In genomic region chr2:96526101-96526591, GRCh38 we compare ENCODE assay signal across 21 cellular contexts. TPM values are rescaled to one million over a fixed set of nuclear protein-coding genes. Genes with fewer than 3 reads are reported as not detected.
DNase-seq lines count a peak whose midpoint lies in the region; ATAC-seq and TF ChIP-seq lines count a peak whose summit lies in the region.
"Had no signal": no experiment of that assay in that cellular context is flagged by ENCODE, and none has a peak within 500 bp of the region (broad histone marks: within the 10 kb centered on the region; RNA-seq: fewer than 3 reads in every experiment).

No MANE protein-coding gene starts in this region.

- no peak overlapping the region for H3K4me3 Mint-ChIP-seq in activated naive CD4-positive, alpha-beta T cell treated with anti-CD3 and anti-CD28 coated beads for 36 hours
- no peak overlapping the region for H3K4me3 Mint-ChIP-seq in central memory CD8-positive, alpha-beta T cell
- H3K4me3 Mint-ChIP-seq in stimulated activated effector memory CD8-positive, alpha-beta T cell treated with anti-CD3 and anti-CD28 coated beads, Interleukin-12 subunit alpha, Interleukin-12 subunit beta, amount 100 ng/mL, for 72 hours, result peak overlapping the region; percentile 74

- H3K4me1 ChIP-seq in MM.1S (ENCODE audit: low read length), result peaks cover 62% of the 10 kb centered on the region
- H3K4me1 ChIP-seq: colonic mucosa had no signal

- no peaks in the 10 kb centered on the region for H3K9me2 ChIP-seq in MM.1S (replicated peaks; ENCODE audit: insufficient read depth, low read length)

- peak overlapping the region; percentile 100 for H3K9ac ChIP-seq in MM.1S (ENCODE audit: low read length)

- H3K27me3 Mint-ChIP-seq in activated naive CD4-positive, alpha-beta T cell treated with anti-CD3 and anti-CD28 coated beads for 36 hours (ENCODE audit: low read depth), result no peaks in the 10 kb centered on the region
- no peaks in the 10 kb centered on the region for H3K27me3 Mint-ChIP-seq in central memory CD8-positive, alpha-beta T cell
- H3K27me3 Mint-ChIP-seq: activated CD8-positive, alpha-beta T cell treated with anti-CD3 and anti-CD28 coated beads for 36 hours; naive thymus-derived CD4-positive, alpha-beta T cell had no signal

- peak overlapping the region; percentile 69 for H3K27ac Mint-ChIP-seq in activated naive CD4-positive, alpha-beta T cell treated with anti-CD3 and anti-CD28 coated beads for 36 hours
- H3K27ac Mint-ChIP-seq in central memory CD8-positive, alpha-beta T cell (ENCODE audit: low read depth), result peak overlapping the region; percentile 75
- peak overlapping the region; percentile 90 for H3K27ac Mint-ChIP-seq in stimulated activated effector memory CD8-positive, alpha-beta T cell treated with anti-CD3 and anti-CD28 coated beads, Interleukin-12 subunit alpha, Interleukin-12 subunit beta, amount 100 ng/mL, for 72 hours
- H3K27ac Mint-ChIP-seq: progenitor cell of endocrine pancreas had no signal

- peaks cover 53% of the 10 kb centered on the region for H3F3A ChIP-seq in MM.1S (ENCODE audit: insufficient read depth, low read length)

- peak overlapping the region; percentile 65 for H3K4me3 ChIP-seq in MM.1S (ENCODE audit: low read length)
- H3K4me3 ChIP-seq: colonic mucosa had no signal

- no peak overlapping the region for H2AFZ ChIP-seq in MM.1S (ENCODE audit: low read length)

- peak overlapping the region; percentile 96 for H3K4me2 ChIP-seq in MM.1S (ENCODE audit: low read depth, low read length)

- no peaks in the 10 kb centered on the region for H3K9me3 ChIP-seq in MM.1S (replicated peaks; ENCODE audit: insufficient read depth, low read length)
- H3K9me3 ChIP-seq: colonic mucosa had no signal

- H3K9me3 Mint-ChIP-seq in activated naive CD4-positive, alpha-beta T cell treated with anti-CD3 and anti-CD28 coated beads for 36 hours, result no peaks in the 10 kb centered on the region
- H3K9me3 Mint-ChIP-seq in central memory CD8-positive, alpha-beta T cell, result no peaks in the 10 kb centered on the region
- no peaks in the 10 kb centered on the region for H3K9me3 Mint-ChIP-seq in stimulated activated effector memory CD8-positive, alpha-beta T cell treated with anti-CD3 and anti-CD28 coated beads, Interleukin-12 subunit alpha, Interleukin-12 subunit beta, amount 100 ng/mL, for 72 hours
- H3K9me3 Mint-ChIP-seq: activated CD8-positive, alpha-beta T cell treated with anti-CD3 and anti-CD28 coated beads for 36 hours; naive thymus-derived CD4-positive, alpha-beta T cell had no signal

- H3K27me3 ChIP-seq in MM.1S (replicated peaks; ENCODE audit: insufficient read depth, low read length), result no peaks in the 10 kb centered on the region
- H3K27me3 ChIP-seq: colonic mucosa had no signal

- H4K20me1 ChIP-seq in MM.1S (ENCODE audit: insufficient read depth, low read length), result no peaks in the 10 kb centered on the region

- CTCF ChIA-PET in activated naive CD4-positive, alpha-beta T cell treated with anti-CD3 and anti-CD28 coated beads for 36 hours (lab: Charles Lee), result interaction anchor here (1.1 to 7.9 kb wide), 5 partner anchors 13 to 120 kb away, joined by 4 to 71 read pairs (median 4); partner anchors contain the start of gene ARID5A

- H3K4me1 Mint-ChIP-seq in activated naive CD4-positive, alpha-beta T cell treated with anti-CD3 and anti-CD28 coated beads for 36 hours (ENCODE audit: low read depth), result peaks cover 52% of the 10 kb centered on the region
- peaks cover 48% of the 10 kb centered on the region for H3K4me1 Mint-ChIP-seq in central memory CD8-positive, alpha-beta T cell
- peaks cover 85% of the 10 kb centered on the region for H3K4me1 Mint-ChIP-seq in stimulated activated effector memory CD8-positive, alpha-beta T cell treated with anti-CD3 and anti-CD28 coated beads, Interleukin-12 subunit alpha, Interleukin-12 subunit beta, amount 100 ng/mL, for 72 hours

- no peaks in the 10 kb centered on the region for H3K36me3 Mint-ChIP-seq in activated naive CD4-positive, alpha-beta T cell treated with anti-CD3 and anti-CD28 coated beads for 36 hours (ENCODE audit: low read depth)
- no peaks in the 10 kb centered on the region for H3K36me3 Mint-ChIP-seq in central memory CD8-positive, alpha-beta T cell (ENCODE audit: insufficient read depth)
- H3K36me3 Mint-ChIP-seq in stimulated activated effector memory CD8-positive, alpha-beta T cell treated with anti-CD3 and anti-CD28 coated beads, Interleukin-12 subunit alpha, Interleukin-12 subunit beta, amount 100 ng/mL, for 72 hours, result peaks cover 20% of the 10 kb centered on the region

- TF ChIP-seq CTCF in MM.1S (IDR thresholded peaks at IDR 0.05; ENCODE audit: low read length), result no peak

- DNase-seq in activated naive CD4-positive, alpha-beta T cell treated with anti-CD3 and anti-CD28 coated beads for 36 hours, result no peak
- no peak for DNase-seq in activated naive CD4-positive, alpha-beta T cell (lab: John Stamatoyannopoulos, UW)
- DNase-seq in MM.1S (peak; percentile 99), middle frontal gyrus (ENCODE audit: extremely low spot score, low spot score) (no peak), SIG-M5 treated with dmso at 0.1 percent for 504 hours (lab: John Stamatoyannopoulos, UW; ENCODE audit: unreplicated experiment) (no peak)
- no peak for DNase-seq in central memory CD8-positive, alpha-beta T cell (ENCODE audit: low spot score in 2 of 2)
- peak in 1 of 2 donors; percentile 51 for DNase-seq in stimulated activated effector memory CD8-positive, alpha-beta T cell treated with anti-CD3 and anti-CD28 coated beads, Interleukin-12 subunit alpha, Interleukin-12 subunit beta, amount 100 ng/mL, for 72 hours (ENCODE audit: low spot score in 2 of 2)
- DNase-seq in NK-92 treated with Interleukin-12 subunit alpha and Interleukin-12 subunit beta, amount 100 ng/mL, for 24 hours (lab: John Stamatoyannopoulos, UW), result no peak
- DNase-seq: activated CD8-positive, alpha-beta T cell treated with anti-CD3 and anti-CD28 coated beads for 36 hours; activated gamma-delta T cell treated with Interleukin-2 at 50 U/mL for 16 hours; colonic mucosa; Kasumi-1; mammary epithelial cell; NCI-H1105 treated with DMSO at 0.1 percent for 48 hours; NCI-H2171 had no signal

- ATAC-seq in central memory CD8-positive, alpha-beta T cell (replicated peaks; ENCODE audit: extremely low read depth, poor library complexity, severe bottlenecking), result no peak
- no peak for ATAC-seq in stimulated activated effector memory CD8-positive, alpha-beta T cell treated with anti-CD3 and anti-CD28 coated beads, Interleukin-12 subunit alpha, Interleukin-12 subunit beta, amount 100 ng/mL, for 72 hours
- ATAC-seq: activated CD8-positive, alpha-beta T cell treated with anti-CD3 and anti-CD28 coated beads for 36 hours; naive thymus-derived CD4-positive, alpha-beta T cell; Panc1; SK-N-SH treated with all-trans-retinoic acid at 6 μM for 48 hours had no signal

- H3K27ac ChIP-seq in MM.1S (ENCODE audit: low read length), result peak overlapping the region; percentile 100

- H3K79me2 ChIP-seq in MM.1S (ENCODE audit: low read length), result peaks cover 2% of the 10 kb centered on the region

- intact Hi-C loops in activated naive CD4-positive, alpha-beta T cell treated with anti-CD3 and anti-CD28 coated beads for 36 hours (cut with micrococcal nuclease), result loop anchor here (5.0 kb wide), 1 partner anchor 204 kb away; no protein-coding TSS in a partner anchor

- no peaks in the 10 kb centered on the region for H3K36me3 ChIP-seq in MM.1S (replicated peaks; ENCODE audit: insufficient read depth, low read length)
- H3K36me3 ChIP-seq: colonic mucosa had no signal

RNA-seq across cellular contexts. Expression of gene ARID5A, which starts 10.4 kb away (rescaled TPM):
- total RNA-seq in activated naive CD4-positive, alpha-beta T cell treated with anti-CD3 and anti-CD28 coated beads for 36 hours, result 100 to 1,000 TPM; 349 to 351 TPM

RNA-seq across cellular contexts. Expression of gene NEURL3, which starts 21.0 kb away (rescaled TPM):
- total RNA-seq in activated naive CD4-positive, alpha-beta T cell treated with anti-CD3 and anti-CD28 coated beads for 36 hours, result under 1 TPM; 0.48 to 0.57 TPM
- total RNA-seq: G401, mammary epithelial cell, skeletal muscle tissue had no signal
